Comparison of ENCODE assay signal across 1 cellular context in genomic region chr5:92769986-92770385, GRCh38.
A peak's percentile ranks its signal among the peaks of the same experiment; 100 is the strongest.
TF ChIP-seq lines count a peak whose summit lies in the region.

No MANE protein-coding gene starts in this region.

TF ChIP-seq in IMR-90, 13 proteins besides CTCF, POLR2A, EP300 and RAD21:
- TF ChIP-seq BHLHE40 (IDR thresholded peaks at IDR 0.05; ENCODE audit: low read depth, low read length) (no peak), SMC3 (IDR thresholded peaks at IDR 0.05; ENCODE audit: low read depth, low read length) (no peak), MAZ (IDR thresholded peaks at IDR 0.05; ENCODE audit: borderline replicate concordance, low read depth, low read length) (no peak), RFX5 (IDR thresholded peaks at IDR 0.05; ENCODE audit: low read depth, low read length) (no peak), RCOR1 (IDR thresholded peaks at IDR 0.05; ENCODE audit: insufficient replicate concordance, low read length) (no peak), USF2 (IDR thresholded peaks at IDR 0.05; ENCODE audit: low read depth, low read length) (peak; percentile 22; the same call in 1 of the 2 replicates), ELK1 (IDR thresholded peaks at IDR 0.05; ENCODE audit: borderline replicate concordance, low read depth, low read length) (no peak), CHD1 (IDR thresholded peaks at IDR 0.05; ENCODE audit: low read depth, low read length) (no peak), FOS (IDR thresholded peaks at IDR 0.05; ENCODE audit: low read depth, low read length) (no peak), MAFK (IDR thresholded peaks at IDR 0.05; ENCODE audit: low read depth, low read length) (peak; percentile 14; the same call in 1 of the 2 replicates), MXI1 (IDR thresholded peaks at IDR 0.05; ENCODE audit: borderline replicate concordance, low read depth, low read length) (no peak), CEBPB (IDR thresholded peaks at IDR 0.05; ENCODE audit: low read depth, low read length) (peak; percentile 43), NFE2L2 (IDR thresholded peaks at IDR 0.05; ENCODE audit: low read depth, low read length) (peak; percentile 52; the same call in 1 of the 2 replicates)
TF ChIP-seq in IMR-90: peak in this region for 4.
